11 cellular contexts compared by ENCODE assay signal in the genomic region with DNA sequence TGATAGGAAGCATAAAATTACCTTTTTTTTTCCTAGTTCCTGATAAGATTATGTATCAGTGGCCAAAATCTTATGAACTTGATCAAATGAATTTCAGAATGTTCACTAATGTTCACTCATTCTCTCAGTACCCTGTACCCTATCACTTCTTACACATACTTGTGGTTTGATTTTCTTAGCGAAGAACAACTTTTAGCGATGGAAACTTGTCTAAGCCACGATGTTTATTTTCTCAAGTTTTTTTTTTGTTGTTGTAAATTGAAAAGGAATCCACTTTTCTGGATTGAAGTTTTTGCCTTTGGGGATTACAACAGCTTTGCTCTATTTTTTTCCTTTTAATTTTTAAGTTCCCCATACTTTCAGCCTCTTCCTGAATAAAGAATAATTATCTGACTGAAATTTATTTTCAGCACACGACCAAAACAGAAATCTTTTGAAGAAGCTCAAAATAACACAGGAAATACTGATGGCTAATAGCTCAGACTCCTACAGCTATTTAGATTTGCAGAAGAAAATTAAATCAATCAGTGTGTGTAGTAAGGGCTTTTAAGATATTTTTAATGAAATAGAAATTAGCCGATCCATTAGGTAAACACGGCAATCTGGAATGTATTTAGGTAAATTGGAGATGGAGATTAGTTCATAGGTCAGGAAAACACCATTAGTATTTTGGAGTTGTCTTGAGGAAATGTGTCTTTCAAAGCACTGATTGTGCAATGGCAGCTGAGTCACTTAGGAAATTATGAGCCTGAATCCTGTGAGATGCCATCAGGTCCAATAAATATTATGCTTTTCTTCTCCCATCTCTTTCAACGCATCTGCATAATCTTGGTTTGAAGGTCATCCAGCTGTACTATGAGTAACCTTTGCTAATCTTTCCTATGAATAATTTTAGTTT.
DNase-seq lines count a peak whose midpoint lies in the region; ATAC-seq, FAIRE-seq and TF ChIP-seq lines count a peak whose summit lies in the region.
"Had no signal": no experiment of that assay in that cellular context is flagged by ENCODE, and none has a peak within 500 bp of the region (broad histone marks: within the 10 kb centered on the region; RNA-seq: fewer than 3 reads in every experiment).

No MANE protein-coding gene starts in this region.

- no peak overlapping the region for H2AFZ ChIP-seq in K562 (ENCODE audit: low read depth, low read length)

- no TSS peak for BruUV-seq in K562 (replicated peaks; lab: Mats Ljungman, UMichigan)

- H3K9me1 ChIP-seq in K562 (ENCODE audit: control insufficient read depth, insufficient read depth, low read length) = no peaks in the 10 kb centered on the region

- H4K20me1 ChIP-seq in K562 (replicated peaks; ENCODE audit: control insufficient read depth, insufficient read depth, low read length) = no peaks in the 10 kb centered on the region

- no peaks in the 10 kb centered on the region for H3K36me3 ChIP-seq in K562 (ENCODE audit: control insufficient read depth, insufficient read depth, low read length)
- H3K36me3 ChIP-seq in kidney epithelial cell (ENCODE audit: control insufficient read depth, insufficient read depth, low read length) = no peaks in the 10 kb centered on the region
- H3K36me3 ChIP-seq in aorta (ENCODE audit: control insufficient read depth in 1 of 2, insufficient read depth in 2 of 2, low read length in 1 of 2) = no peaks in the 10 kb centered on the region
- H3K36me3 ChIP-seq in endodermal cell (ENCODE audit: control insufficient read depth, insufficient read depth, low read length) = no peaks in the 10 kb centered on the region
- H3K36me3 ChIP-seq: neutrophil had no signal

- H3K27ac Mint-ChIP-seq in activated naive CD8-positive, alpha-beta T cell = peak overlapping the region; percentile 82
- H3K27ac Mint-ChIP-seq in activated naive CD8-positive, alpha-beta T cell treated with anti-CD3 and anti-CD28 coated beads for 36 hours = no peak overlapping the region
- no peak overlapping the region for H3K27ac Mint-ChIP-seq in endodermal cell
- H3K27ac Mint-ChIP-seq: CD4-positive, alpha-beta memory T cell had no signal

- no peak overlapping the region for H3K9ac ChIP-seq in K562 (ENCODE audit: insufficient read depth in 1 of 2, low read depth in 2 of 2, low read length in 2 of 2)
- no peak overlapping the region for H3K9ac ChIP-seq in endodermal cell (ENCODE audit: extremely low read depth, low read length, poor library complexity, severe bottlenecking)

- intact Hi-C loops in K562 (cut with micrococcal nuclease) (no loop called here), aorta (cut with DNase I) (no loop called here)

- H3K79me2 ChIP-seq in K562 (ENCODE audit: control insufficient read depth, insufficient read depth, low read length) = no peaks in the 10 kb centered on the region

- no peak for TF ChIP-seq POLR2A in K562 (conservative IDR thresholded peaks at IDR 0.05)

- H3K9me3 Mint-ChIP-seq in activated naive CD8-positive, alpha-beta T cell (ENCODE audit: low read depth) = no peaks in the 10 kb centered on the region
- peaks cover 3% of the 10 kb centered on the region for H3K9me3 Mint-ChIP-seq in activated naive CD8-positive, alpha-beta T cell treated with anti-CD3 and anti-CD28 coated beads for 36 hours
- no peaks in the 10 kb centered on the region for H3K9me3 Mint-ChIP-seq in endodermal cell

- H3K4me1 Mint-ChIP-seq in activated naive CD8-positive, alpha-beta T cell (ENCODE audit: low read depth) = peaks cover 39% of the 10 kb centered on the region
- H3K4me1 Mint-ChIP-seq in activated naive CD8-positive, alpha-beta T cell treated with anti-CD3 and anti-CD28 coated beads for 36 hours = peaks cover 32% of the 10 kb centered on the region
- H3K4me1 Mint-ChIP-seq in endodermal cell = peaks cover 19% of the 10 kb centered on the region

- no peak for FAIRE-seq in K562 (lab: Jason Lieb, UNC)
- FAIRE-seq: colon had no signal

- H3K4me1 ChIP-seq in K562 (replicated peaks in 1 of 2; ENCODE audit: control insufficient read depth in 2 of 2, insufficient read depth in 2 of 2, low read length in 2 of 2) (no peaks in the 10 kb centered on the region), aorta (ENCODE audit: control insufficient read depth in 1 of 2, insufficient read depth in 2 of 2, low read length in 2 of 2) (no peaks in the 10 kb centered on the region), endodermal cell (ENCODE audit: control insufficient read depth, insufficient read depth, low read length) (no peaks in the 10 kb centered on the region)

- POLR2A ChIA-PET in K562 (lab: Yijun Ruan, JAX) = no interaction called here

- no peaks in the 10 kb centered on the region for H3K27me3 ChIP-seq in K562 (ENCODE audit: control insufficient read depth in 2 of 2, insufficient read depth in 2 of 2, low read length in 2 of 2)
- no peaks in the 10 kb centered on the region for H3K27me3 ChIP-seq in kidney epithelial cell (ENCODE audit: control insufficient read depth, insufficient read depth, low read length)
- H3K27me3 ChIP-seq in aorta (ENCODE audit: control insufficient read depth in 1 of 2, insufficient read depth in 2 of 2, low read length in 1 of 2) = no peaks in the 10 kb centered on the region
- no peaks in the 10 kb centered on the region for H3K27me3 ChIP-seq in endodermal cell (ENCODE audit: control insufficient read depth, insufficient read depth, low read length, poor library complexity, severe bottlenecking)
- H3K27me3 ChIP-seq: neutrophil had no signal

- no peak for ATAC-seq in K562
- peak; percentile 79 for ATAC-seq in aorta (ENCODE audit: low FRiP score)
- ATAC-seq in HG02571 (IDR thresholded peaks at IDR 0.05; ENCODE audit: unreplicated experiment) = no peak

- in situ Hi-C loops in K562 (cut with MboI) = no loop called here

- CTCF ChIA-PET in K562 (lab: Yijun Ruan, JAX; ENCODE audit: low intra/inter-chr PET ratio) = no interaction called here

- TF ChIP-seq CTCF in K562 (IDR thresholded peaks at IDR 0.05 in 2 of 3, conservative IDR thresholded peaks at IDR 0.05 in 1 of 3; ENCODE audit: insufficient read depth in 2 of 3, low read depth in 1 of 3, low read length in 3 of 3) (no peak), kidney epithelial cell (IDR thresholded peaks at IDR 0.05; ENCODE audit: insufficient read depth, low read length, poor library complexity, severe bottlenecking) (no peak), endodermal cell (conservative IDR thresholded peaks at IDR 0.05) (no peak)

- DNase-seq in activated naive CD8-positive, alpha-beta T cell treated with anti-CD3 and anti-CD28 coated beads for 36 hours = no peak
- DNase-seq in K562 (ENCODE audit: extremely low read depth in 1 of 4, low spot score in 3 of 4) = no peak
- peak; percentile 31 for DNase-seq in kidney epithelial cell (ENCODE audit: low read depth)
- no peak for DNase-seq in aorta
- no peak for DNase-seq in endodermal cell
- DNase-seq in NCI-H1417 (lab: John Stamatoyannopoulos, UW) = no peak
- DNase-seq: CD4-positive, alpha-beta memory T cell had no signal

- no peak overlapping the region for H3K4me2 ChIP-seq in K562 (ENCODE audit: insufficient read depth, low read length)

- H3K36me3 Mint-ChIP-seq in activated naive CD8-positive, alpha-beta T cell = peaks cover 2% of the 10 kb centered on the region
- H3K36me3 Mint-ChIP-seq in activated naive CD8-positive, alpha-beta T cell treated with anti-CD3 and anti-CD28 coated beads for 36 hours = no peaks in the 10 kb centered on the region
- H3K36me3 Mint-ChIP-seq in endodermal cell (ENCODE audit: low read depth) = no peaks in the 10 kb centered on the region
- H3K36me3 Mint-ChIP-seq: CD4-positive, alpha-beta memory T cell had no signal

- TF ChIP-seq EP300 in K562 (IDR thresholded peaks at IDR 0.05; ENCODE audit: low read length) = no peak

- H3K9me3 ChIP-seq in K562 (replicated peaks; ENCODE audit: control insufficient read depth, insufficient read depth, low read depth, low read length) (no peaks in the 10 kb centered on the region), aorta (ENCODE audit: control insufficient read depth, low read length) (no peaks in the 10 kb centered on the region), endodermal cell (ENCODE audit: control insufficient read depth, low read length) (no peaks in the 10 kb centered on the region)
- H3K9me3 ChIP-seq: neutrophil had no signal

- no peak overlapping the region for H3K4me3 ChIP-seq in K562
- no peak overlapping the region for H3K4me3 ChIP-seq in kidney epithelial cell (ENCODE audit: low read depth, low read length)
- no peak overlapping the region for H3K4me3 ChIP-seq in aorta (ENCODE audit: low read length in 2 of 2)
- no peak overlapping the region for H3K4me3 ChIP-seq in endodermal cell (ENCODE audit: low read length)

- WGBS in K562 (ENCODE audit: insufficient coverage, low coverage, missing lambda C conversion rate) = 3% methylated on average over 7 of the region's 7 CpGs
- 57 to 61% methylated on average over 7 of the region's 7 CpGs for WGBS in aorta, 2 donors
- WGBS in endodermal cell (ENCODE audit: insufficient coverage in 1 of 2, insufficient read length in 1 of 2), 2 experiments = 96 to 100% methylated on average over 3 to 7 of the region's 7 CpGs

- no peak for TF ChIP-seq RAD21 in K562 (CRISPR knock-in tag; conservative IDR thresholded peaks at IDR 0.05 in 1 of 2, IDR thresholded peaks at IDR 0.05 in 1 of 2)

- peak overlapping the region; percentile 47 for H3K4me3 Mint-ChIP-seq in activated naive CD8-positive, alpha-beta T cell
- H3K4me3 Mint-ChIP-seq in activated naive CD8-positive, alpha-beta T cell treated with anti-CD3 and anti-CD28 coated beads for 36 hours = no peak overlapping the region
- H3K4me3 Mint-ChIP-seq in endodermal cell = no peak overlapping the region
- H3K4me3 Mint-ChIP-seq: CD4-positive, alpha-beta memory T cell had no signal

- H3K27me3 Mint-ChIP-seq in activated naive CD8-positive, alpha-beta T cell = no peaks in the 10 kb centered on the region
- no peaks in the 10 kb centered on the region for H3K27me3 Mint-ChIP-seq in activated naive CD8-positive, alpha-beta T cell treated with anti-CD3 and anti-CD28 coated beads for 36 hours
- no peaks in the 10 kb centered on the region for H3K27me3 Mint-ChIP-seq in endodermal cell (ENCODE audit: insufficient read depth)

- no peak overlapping the region for H3K27ac ChIP-seq in K562 (ENCODE audit: extremely low read depth, low read depth, low read length)
- no peak overlapping the region for H3K27ac ChIP-seq in aorta (ENCODE audit: low read depth in 1 of 2, low read length in 2 of 2)
- no peak overlapping the region for H3K27ac ChIP-seq in endodermal cell (ENCODE audit: low read depth, low read length)
- H3K27ac ChIP-seq: neutrophil had no signal

TF ChIP-seq in K562, 482 proteins besides CTCF, POLR2A, EP300 and RAD21 (continues in another document):
- TF ChIP-seq CEBPG (CRISPR knock-in tag; IDR thresholded peaks at IDR 0.05) = no peak
- TF ChIP-seq CEBPG (tag; conservative IDR thresholded peaks at IDR 0.05 in 1 of 2, IDR thresholded peaks at IDR 0.05 in 1 of 2) = peak in 1 of 2 experiments; percentile 25; a peak in 1 of 4 replicates
- no peak for TF ChIP-seq ZNF384 (IDR thresholded peaks at IDR 0.05; ENCODE audit: low read depth, low read length)
- peak; percentile 44 for TF ChIP-seq CEBPB (tag; IDR thresholded peaks at IDR 0.05)
- no peak for TF ChIP-seq PPARD (CRISPR knock-in tag; IDR thresholded peaks at IDR 0.05)
